1 cellular context compared by ENCODE assay signal in genomic region chr1:224666911-224667310, GRCh38.
TF ChIP-seq lines count a peak whose summit lies in the region.

No MANE protein-coding gene starts in this region.

TF ChIP-seq in GM23338, 12 proteins besides CTCF, POLR2A, EP300 and RAD21 (continued from another document):
- TF ChIP-seq ZNF462 (CRISPR knock-in tag; IDR thresholded peaks at IDR 0.05) (no peak), CREB1 (CRISPR knock-in tag; IDR thresholded peaks at IDR 0.05; ENCODE audit: low read depth) (no peak), ZNF114 (CRISPR knock-in tag; IDR thresholded peaks at IDR 0.05) (no peak)
